In the genomic region with DNA sequence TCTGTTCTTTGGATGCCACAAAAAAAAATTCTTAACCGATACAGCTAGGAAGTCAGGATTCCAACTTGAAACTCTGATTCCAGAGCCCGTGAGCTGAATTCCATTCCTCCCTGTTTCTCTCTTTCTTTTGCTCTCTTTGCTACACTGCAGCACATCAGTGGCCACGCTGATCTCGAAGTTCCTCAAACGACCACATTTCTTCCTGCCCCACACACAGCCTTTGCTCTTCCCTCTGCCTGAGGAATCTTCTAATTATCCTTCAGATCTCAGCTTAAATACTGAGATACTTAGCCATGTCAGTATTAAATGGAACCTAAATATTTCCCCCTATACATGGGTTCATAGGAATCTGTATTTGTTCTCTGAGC, we compare ENCODE assay signal across 1 cellular context.
TF ChIP-seq lines count a peak whose summit lies in the region.

No MANE protein-coding gene starts in this region.

TF ChIP-seq in SK-N-SH treated with all-trans-retinoic acid at 6 μM for 48 hours, 23 proteins besides CTCF, POLR2A, EP300 and RAD21 (continued from another document):
- TF ChIP-seq, protein P1, sequence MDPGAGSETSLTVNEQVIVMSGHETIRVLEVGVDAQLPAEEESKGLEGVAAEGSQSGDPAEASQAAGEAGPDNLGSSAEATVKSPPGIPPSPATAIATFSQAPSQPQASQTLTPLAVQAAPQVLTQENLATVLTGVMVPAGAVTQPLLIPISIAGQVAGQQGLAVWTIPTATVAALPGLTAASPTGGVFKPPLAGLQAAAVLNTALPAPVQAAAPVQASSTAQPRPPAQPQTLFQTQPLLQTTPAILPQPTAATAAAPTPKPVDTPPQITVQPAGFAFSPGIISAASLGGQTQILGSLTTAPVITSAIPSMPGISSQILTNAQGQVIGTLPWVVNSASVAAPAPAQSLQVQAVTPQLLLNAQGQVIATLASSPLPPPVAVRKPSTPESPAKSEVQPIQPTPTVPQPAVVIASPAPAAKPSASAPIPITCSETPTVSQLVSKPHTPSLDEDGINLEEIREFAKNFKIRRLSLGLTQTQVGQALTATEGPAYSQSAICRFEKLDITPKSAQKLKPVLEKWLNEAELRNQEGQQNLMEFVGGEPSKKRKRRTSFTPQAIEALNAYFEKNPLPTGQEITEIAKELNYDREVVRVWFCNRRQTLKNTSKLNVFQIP (CRISPR knock-in tag; IDR thresholded peaks at IDR 0.05; ENCODE audit: borderline replicate concordance, low read depth): no peak
- TF ChIP-seq CSDC2 (CRISPR knock-in tag; IDR thresholded peaks at IDR 0.05) (no peak), ZNF8 (CRISPR knock-in tag; IDR thresholded peaks at IDR 0.05) (no peak)
